Comparison of ENCODE assay signal across 1 cellular context in genomic region chr3:48088749-48089466, GRCh38.
TF ChIP-seq lines count a peak whose summit lies in the region.

No MANE protein-coding gene starts in this region.

TF ChIP-seq in K562, 482 proteins besides CTCF, POLR2A, EP300 and RAD21 (continued from another document and continues in another):
- TF ChIP-seq MNT (conservative IDR thresholded peaks at IDR 0.05) (peak; percentile 95 to 98), MBD1 (CRISPR knock-in tag; IDR thresholded peaks at IDR 0.05) (no peak), ZKSCAN8 (CRISPR knock-in tag; IDR thresholded peaks at IDR 0.05) (no peak), NFE2 (IDR thresholded peaks at IDR 0.05; ENCODE audit: low read depth) (no peak), RBM22 (IDR thresholded peaks at IDR 0.05; ENCODE audit: low read depth, low read length, poor library complexity, severe bottlenecking) (no peak), PRPF4 (IDR thresholded peaks at IDR 0.05; ENCODE audit: insufficient read depth, low read depth, low read length, poor library complexity, severe bottlenecking) (no peak), GABPB2 (CRISPR knock-in tag; conservative IDR thresholded peaks at IDR 0.05) (no peak), IRF1 (CRISPR knock-in tag; IDR thresholded peaks at IDR 0.05; ENCODE audit: borderline replicate concordance) (no peak), ARID4B (CRISPR knock-in tag; IDR thresholded peaks at IDR 0.05) (peak; percentile 87), TSHZ1 (CRISPR knock-in tag; IDR thresholded peaks at IDR 0.05) (no peak), ZNF253 (CRISPR knock-in tag; conservative IDR thresholded peaks at IDR 0.05) (no peak), ZNF175 (CRISPR knock-in tag; IDR thresholded peaks at IDR 0.05; ENCODE audit: low read depth) (no peak), ZNF274 (IDR thresholded peaks at IDR 0.05; ENCODE audit: borderline replicate concordance, low read depth, low read length) (no peak), NONO (IDR thresholded peaks at IDR 0.05; ENCODE audit: low read depth in 2 of 2, low read length in 1 of 2) (peak; percentile 63 to 64; a peak in 2 of 4 replicates), HCFC1 (IDR thresholded peaks at IDR 0.05; ENCODE audit: low read depth, low read length) (peak; percentile 60), RFX7 (CRISPR knock-in tag; IDR thresholded peaks at IDR 0.05) (no peak), CREB3L1 (IDR thresholded peaks at IDR 0.05; ENCODE audit: borderline replicate concordance, low read depth) (peak; percentile 93), ZBTB5 (IDR thresholded peaks at IDR 0.05) (no peak), ILF3 (IDR thresholded peaks at IDR 0.05; ENCODE audit: borderline replicate concordance) (no peak), RNF2 (IDR thresholded peaks at IDR 0.05) (peak; percentile 75), SIN3A (IDR thresholded peaks at IDR 0.05; ENCODE audit: borderline replicate concordance in 2 of 2, control insufficient read depth in 1 of 2, low read depth in 2 of 2, low read length in 2 of 2) (peak; percentile 77 to 88; a peak in 3 of 4 replicates), SREBF1 (IDR thresholded peaks at IDR 0.05; ENCODE audit: borderline replicate concordance, low read depth, low read length) (no peak), HNRNPK (IDR thresholded peaks at IDR 0.05; ENCODE audit: low read depth, low read length, poor library complexity, severe bottlenecking) (no peak), CTCFL (IDR thresholded peaks at IDR 0.05; ENCODE audit: borderline replicate concordance, insufficient read depth, low read depth, low read length, poor library complexity, severe bottlenecking) (no peak), ASH1L (IDR thresholded peaks at IDR 0.05; ENCODE audit: borderline replicate concordance, low read depth, partially characterized antibody) (peak; percentile 83), ZSCAN32 (CRISPR knock-in tag; IDR thresholded peaks at IDR 0.05) (no peak), MAFF (IDR thresholded peaks at IDR 0.05; ENCODE audit: low read length) (no peak), ZBTB17 (CRISPR knock-in tag; IDR thresholded peaks at IDR 0.05) (peak; percentile 88), STAT5A (IDR thresholded peaks at IDR 0.05; ENCODE audit: borderline replicate concordance, low read length) (no peak; the same call in 1 of the 2 replicates)
- TF ChIP-seq, protein P1, sequence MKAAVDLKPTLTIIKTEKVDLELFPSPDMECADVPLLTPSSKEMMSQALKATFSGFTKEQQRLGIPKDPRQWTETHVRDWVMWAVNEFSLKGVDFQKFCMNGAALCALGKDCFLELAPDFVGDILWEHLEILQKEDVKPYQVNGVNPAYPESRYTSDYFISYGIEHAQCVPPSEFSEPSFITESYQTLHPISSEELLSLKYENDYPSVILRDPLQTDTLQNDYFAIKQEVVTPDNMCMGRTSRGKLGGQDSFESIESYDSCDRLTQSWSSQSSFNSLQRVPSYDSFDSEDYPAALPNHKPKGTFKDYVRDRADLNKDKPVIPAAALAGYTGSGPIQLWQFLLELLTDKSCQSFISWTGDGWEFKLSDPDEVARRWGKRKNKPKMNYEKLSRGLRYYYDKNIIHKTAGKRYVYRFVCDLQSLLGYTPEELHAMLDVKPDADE (conservative IDR thresholded peaks at IDR 0.05; ENCODE audit: control insufficient read depth, low read depth, low read length) = peak; percentile 31; the same call in 1 of the 2 replicates
- TF ChIP-seq, protein P2, sequence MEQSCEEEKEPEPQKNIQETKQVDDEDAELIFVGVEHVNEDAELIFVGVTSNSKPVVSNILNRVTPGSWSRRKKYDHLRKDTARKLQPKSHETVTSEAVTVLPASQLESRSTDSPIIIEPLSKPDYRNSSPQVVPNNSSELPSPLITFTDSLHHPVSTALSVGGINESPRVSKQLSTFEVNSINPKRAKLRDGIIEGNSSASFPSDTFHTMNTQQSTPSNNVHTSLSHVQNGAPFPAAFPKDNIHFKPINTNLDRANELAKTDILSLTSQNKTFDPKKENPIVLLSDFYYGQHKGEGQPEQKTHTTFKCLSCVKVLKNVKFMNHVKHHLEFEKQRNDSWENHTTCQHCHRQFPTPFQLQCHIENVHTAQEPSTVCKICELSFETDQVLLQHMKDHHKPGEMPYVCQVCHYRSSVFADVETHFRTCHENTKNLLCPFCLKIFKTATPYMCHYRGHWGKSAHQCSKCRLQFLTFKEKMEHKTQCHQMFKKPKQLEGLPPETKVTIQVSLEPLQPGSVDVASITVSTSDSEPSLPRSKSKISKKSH (CRISPR knock-in tag; IDR thresholded peaks at IDR 0.05) = no peak
